In the genomic region with DNA sequence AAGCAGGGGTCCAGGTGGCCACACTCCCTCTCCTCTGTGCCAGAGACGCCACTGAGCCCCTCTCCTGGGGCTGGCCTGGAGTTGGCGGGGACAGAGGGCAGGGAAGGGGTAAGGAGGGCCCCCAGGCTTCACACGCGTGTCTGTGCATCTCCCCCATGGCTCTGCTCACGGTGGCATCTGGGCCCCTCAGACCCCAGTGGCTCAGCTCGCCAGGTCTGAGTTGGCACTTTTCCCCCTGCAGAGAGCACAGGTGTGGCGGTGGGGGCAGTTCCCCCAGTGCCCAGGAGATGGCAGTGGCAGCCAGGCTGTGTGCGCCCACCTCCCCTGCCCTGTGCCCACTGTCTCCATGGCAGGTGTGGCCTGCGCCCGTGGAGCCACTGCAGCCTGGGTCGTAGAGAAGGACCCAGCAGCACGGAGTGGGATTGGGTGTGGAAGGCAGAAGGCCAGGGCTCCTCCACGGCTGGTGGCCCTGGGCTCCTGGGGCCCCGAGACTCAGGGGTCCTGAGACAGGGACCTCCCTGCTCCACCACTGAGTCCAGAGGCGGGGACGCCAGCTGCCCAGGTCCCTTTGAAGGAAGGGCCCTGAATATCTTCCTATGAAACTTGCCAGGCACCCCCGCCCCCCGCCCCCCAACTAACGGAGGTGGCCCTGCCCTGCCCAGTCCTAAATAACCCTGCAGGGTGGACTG, we compare ENCODE assay signal across 8 cellular contexts. TPM values are rescaled to one million over a fixed set of nuclear protein-coding genes. Genes with fewer than 3 reads are reported as not detected.
DNase-seq lines count a peak whose midpoint lies in the region; ATAC-seq and TF ChIP-seq lines count a peak whose summit lies in the region.

No MANE protein-coding gene starts in this region.

- no peaks in the 10 kb centered on the region for H3K9me3 Mint-ChIP-seq in CD4-positive, CD25-positive, alpha-beta regulatory T cell
- no peaks in the 10 kb centered on the region for H3K9me3 Mint-ChIP-seq in mesothelial cell of epicardium

- no peak overlapping the region for H3K4me3 ChIP-seq in CD4-positive, CD25-positive, alpha-beta regulatory T cell (ENCODE audit: low read depth, low read length)
- H3K4me3 ChIP-seq in H7 (ENCODE audit: insufficient read depth, low read depth, low read length) (no peak overlapping the region), SJCRH30 (no peak overlapping the region), brain microvascular endothelial cell (ENCODE audit: low read depth, low read length) (no peak overlapping the region)

- no peaks in the 10 kb centered on the region for H3K36me3 Mint-ChIP-seq in CD4-positive, CD25-positive, alpha-beta regulatory T cell
- H3K36me3 Mint-ChIP-seq in mesothelial cell of epicardium, result no peaks in the 10 kb centered on the region

- H3K36me3 ChIP-seq in CD4-positive, CD25-positive, alpha-beta regulatory T cell (ENCODE audit: control insufficient read depth, insufficient read depth, low read length), result no peaks in the 10 kb centered on the region
- H3K36me3 ChIP-seq in H7 (replicated peaks; ENCODE audit: control insufficient read depth, insufficient read depth, low read length) (no peaks in the 10 kb centered on the region), SJCRH30 (no peaks in the 10 kb centered on the region), brain microvascular endothelial cell (replicated peaks) (no peaks in the 10 kb centered on the region)

- peaks cover 16% of the 10 kb centered on the region for H3K4me1 ChIP-seq in CD4-positive, CD25-positive, alpha-beta regulatory T cell (ENCODE audit: control insufficient read depth, insufficient read depth, low read length, poor library complexity, severe bottlenecking)
- H3K4me1 ChIP-seq in SJCRH30, result no peaks in the 10 kb centered on the region

- H3K27me3 Mint-ChIP-seq in CD4-positive, CD25-positive, alpha-beta regulatory T cell, result no peaks in the 10 kb centered on the region
- H3K27me3 Mint-ChIP-seq in mesothelial cell of epicardium (ENCODE audit: low read depth), result no peaks in the 10 kb centered on the region

- DNase-seq in CD4-positive, CD25-positive, alpha-beta regulatory T cell, result peak; percentile 36 to 50 (median 45)
- DNase-seq in H7, result peak; percentile 92
- peak; percentile 47 to 67 for DNase-seq in SJCRH30
- no peak for DNase-seq in brain microvascular endothelial cell
- peak in 1 of 2 experiments; percentile 63 for DNase-seq in mesothelial cell of epicardium (ENCODE audit: low spot score in 2 of 2, unreplicated experiment in 2 of 2)
- no peak for DNase-seq in COLO829 (ENCODE audit: low spot score)

- in situ Hi-C loops in brain microvascular endothelial cell (cut with HindIII; ENCODE audit: low pct_ligation_motif_present, low sequenced_read_pairs), result no loop called here

- ATAC-seq in CD4-positive, CD25-positive, alpha-beta regulatory T cell (ENCODE audit: low read depth in 2 of 2), result no peak
- ATAC-seq in HG02798 (IDR thresholded peaks at IDR 0.05; ENCODE audit: poor library complexity, unreplicated experiment) (no peak), GM21526 (IDR thresholded peaks at IDR 0.05; ENCODE audit: low FRiP score, unreplicated experiment) (no peak)

- H3K27ac ChIP-seq in CD4-positive, CD25-positive, alpha-beta regulatory T cell (ENCODE audit: insufficient read depth, low read length, poor library complexity, severe bottlenecking), result no peak overlapping the region
- H3K27ac ChIP-seq in SJCRH30 (no peak overlapping the region), brain microvascular endothelial cell (no peak overlapping the region)

- no peak overlapping the region for H3K4me3 Mint-ChIP-seq in CD4-positive, CD25-positive, alpha-beta regulatory T cell
- no peak overlapping the region for H3K4me3 Mint-ChIP-seq in mesothelial cell of epicardium

- TF ChIP-seq CTCF in brain microvascular endothelial cell (IDR thresholded peaks at IDR 0.05; ENCODE audit: low read depth, low read length, missing control alignments), result peak; percentile 83
- peak; percentile 59 for TF ChIP-seq CTCF in mesothelial cell of epicardium (IDR thresholded peaks at IDR 0.05; ENCODE audit: unreplicated experiment)

- H3K27ac Mint-ChIP-seq in CD4-positive, CD25-positive, alpha-beta regulatory T cell, result no peak overlapping the region
- no peak overlapping the region for H3K27ac Mint-ChIP-seq in mesothelial cell of epicardium

- H3K4me1 Mint-ChIP-seq in CD4-positive, CD25-positive, alpha-beta regulatory T cell, result peaks cover 0 to 8% (median 0%) of the 10 kb centered on the region in 4 donors
- H3K4me1 Mint-ChIP-seq in mesothelial cell of epicardium, result peaks cover 2% of the 10 kb centered on the region

- H3K9me3 ChIP-seq in CD4-positive, CD25-positive, alpha-beta regulatory T cell (ENCODE audit: control insufficient read depth in 2 of 2, low read length in 2 of 2), result no peaks in the 10 kb centered on the region
- no peaks in the 10 kb centered on the region for H3K9me3 ChIP-seq in SJCRH30 (replicated peaks)

- no peaks in the 10 kb centered on the region for H3K27me3 ChIP-seq in CD4-positive, CD25-positive, alpha-beta regulatory T cell (ENCODE audit: control insufficient read depth, insufficient read depth, low read length)
- H3K27me3 ChIP-seq in H7 (ENCODE audit: control insufficient read depth, insufficient read depth, low read length) (no peaks in the 10 kb centered on the region), SJCRH30 (no peaks in the 10 kb centered on the region), brain microvascular endothelial cell (replicated peaks) (no peaks in the 10 kb centered on the region)

RNA-seq across cellular contexts. Expression of a gene that starts 4.3 kb away (rescaled TPM):
- total RNA-seq in CD4-positive, CD25-positive, alpha-beta regulatory T cell, result 145 TPM
- polyA plus RNA-seq in CD4-positive, CD25-positive, alpha-beta regulatory T cell, result 100 to 1,000 TPM; 370 to 489 (median 443) TPM
- 526 and 633 TPM in 2 replicates for total RNA-seq in H7 (2014; rRNA removed; shearing (Covaris generic))
- total RNA-seq in SJCRH30 (2014; rRNA removed; shearing (Covaris generic)), result 43.4 and 46.5 TPM in 2 replicates
- 95.9 to 99.2 TPM (median 96.2 TPM) in 3 replicates for total RNA-seq in mesothelial cell of epicardium

RNA-seq across cellular contexts. Expression of a gene that starts 12.5 kb away (rescaled TPM):
- total RNA-seq in CD4-positive, CD25-positive, alpha-beta regulatory T cell, result 4.8 TPM
- polyA plus RNA-seq in CD4-positive, CD25-positive, alpha-beta regulatory T cell, result 1 to 10 TPM in 2 of 4 donors, under 1 TPM in 2; 0.60 to 1.4 (median 1.2) TPM
- 120 and 176 TPM in 2 replicates for total RNA-seq in H7 (2014; rRNA removed; shearing (Covaris generic))
- total RNA-seq in SJCRH30 (2014; rRNA removed; shearing (Covaris generic)), result 24.3 and 27.2 TPM in 2 replicates
- total RNA-seq in mesothelial cell of epicardium, result 14.1 to 15.9 TPM (median 14.6 TPM) in 3 replicates

RNA-seq across cellular contexts. Expression of a gene that starts 31.0 kb away (rescaled TPM):
- total RNA-seq in CD4-positive, CD25-positive, alpha-beta regulatory T cell, result 337 TPM
- 10 to 100 TPM; 18.1 to 23.6 (median 19.9) TPM for polyA plus RNA-seq in CD4-positive, CD25-positive, alpha-beta regulatory T cell
- total RNA-seq in H7 (2014; rRNA removed; shearing (Covaris generic)), result 60.0 and 86.8 TPM in 2 replicates
- 23.8 and 28.1 TPM in 2 replicates for total RNA-seq in SJCRH30 (2014; rRNA removed; shearing (Covaris generic))
- 148 to 160 TPM (median 151 TPM) in 3 replicates for total RNA-seq in mesothelial cell of epicardium

RNA-seq across cellular contexts. Expression of a gene that starts 40.7 kb away (rescaled TPM):
- total RNA-seq in CD4-positive, CD25-positive, alpha-beta regulatory T cell, result 63.1 TPM
- 10 to 100 TPM in 3 of 4 donors, 1 to 10 TPM in 1; 8.1 to 13.9 (median 11.3) TPM for polyA plus RNA-seq in CD4-positive, CD25-positive, alpha-beta regulatory T cell
- total RNA-seq in H7 (2014; rRNA removed; shearing (Covaris generic)), result 6.7 and 17.1 TPM in 2 replicates
- total RNA-seq in SJCRH30 (2014; rRNA removed; shearing (Covaris generic)), result 10.4 and 11.1 TPM in 2 replicates
- 41.3 to 44.7 TPM (median 42.4 TPM) in 3 replicates for total RNA-seq in mesothelial cell of epicardium

RNA-seq across cellular contexts. Expression of a gene that starts 40.9 kb away (rescaled TPM):
- total RNA-seq in CD4-positive, CD25-positive, alpha-beta regulatory T cell, result 49.5 TPM
- polyA plus RNA-seq in CD4-positive, CD25-positive, alpha-beta regulatory T cell, result 100 to 1,000 TPM; 111 to 164 (median 131) TPM
- total RNA-seq in H7 (2014; rRNA removed; shearing (Covaris generic)), result 56.2 and 56.6 TPM in 2 replicates
- 34.3 and 36.9 TPM in 2 replicates for total RNA-seq in SJCRH30 (2014; rRNA removed; shearing (Covaris generic))
- 88.2 to 101 TPM (median 96.3 TPM) in 3 replicates for total RNA-seq in mesothelial cell of epicardium

Comparison
In these comparisons a context has a peak if more than half of its experiments do, and no peak if none do; other contexts are left out.
1. DNase-seq: peak in CD4-positive, CD25-positive, alpha-beta regulatory T cell (3 of 3), H7 (single experiment) and SJCRH30 (2 of 2); none in brain microvascular endothelial cell (single experiment) and COLO829 (single experiment).